In genomic region chr4:118989098-118990080, GRCh38 we compare ENCODE assay signal across 11 cellular contexts.
DNase-seq lines count a peak whose midpoint lies in the region; TF ChIP-seq lines count a peak whose summit lies in the region.
"Had no signal": no experiment of that assay in that cellular context is flagged by ENCODE, and none has a peak within 500 bp of the region (broad histone marks: within the 10 kb centered on the region; RNA-seq: fewer than 3 reads in every experiment).

No MANE protein-coding gene starts in this region.

- peak overlapping the region; percentile 3; the same call in 1 of the 2 replicates for H3K4me2 ChIP-seq in SK-N-SH

- H3K36me3 Mint-ChIP-seq in endothelial cell (ENCODE audit: low read depth, unreplicated experiment): no peaks in the 10 kb centered on the region

- TF ChIP-seq POLR2A in sigmoid colon (IDR thresholded peaks at IDR 0.05): no peak

- DNase-seq in COLO829 (ENCODE audit: low spot score) (peak; percentile 82), SK-N-SH (no peak), foreskin fibroblast (peak; percentile 94 to 95), sigmoid colon (peak; percentile 75), hippocampal formation (lab: John Stamatoyannopoulos, UW) (no peak), endothelial cell (ENCODE audit: low spot score) (no peak), NCI-H2029 (lab: John Stamatoyannopoulos, UW) (no peak), NCI-H1694 treated with DMSO at 0.1 percent for 48 hours (lab: John Stamatoyannopoulos, UW) (no peak)
- DNase-seq: DMS53; occipital lobe; stimulated activated naive CD8-positive, alpha-beta T cell treated with anti-CD3 and anti-CD28 coated beads, Interleukin-15, amount 100 ng/mL, for 72 hours had no signal

- no peaks in the 10 kb centered on the region for H3K9me3 Mint-ChIP-seq in endothelial cell (ENCODE audit: unreplicated experiment)
- H3K9me3 Mint-ChIP-seq: stimulated activated naive CD8-positive, alpha-beta T cell treated with anti-CD3 and anti-CD28 coated beads, Interleukin-15, amount 100 ng/mL, for 72 hours had no signal

- 79% methylated on average over 7 of the region's 7 CpGs for WGBS in SK-N-SH (ENCODE audit: low lambda C conversion rate)
- WGBS in sigmoid colon, 2 donors: 83 to 88% methylated on average over 7 of the region's 7 CpGs

- H3K36me3 ChIP-seq in SK-N-SH (replicated peaks in 1 of 2; ENCODE audit: control insufficient read depth in 1 of 2, insufficient read depth in 2 of 2, low read length in 1 of 2) (peaks cover 0 to 28% of the 10 kb centered on the region in 2 experiments), sigmoid colon (no peaks in the 10 kb centered on the region)

- no peaks in the 10 kb centered on the region for H3K9me2 ChIP-seq in SK-N-SH

- CTCF ChIA-PET in SK-N-SH (lab: Yijun Ruan, JAX): interaction anchor here (1.0 to 1.5 kb wide), 3 partner anchors 53 to 275 kb away, joined by 3 to 7 read pairs (median 3); no protein-coding TSS in a partner anchor

- H3K27me3 ChIP-seq in SK-N-SH (ENCODE audit: insufficient read depth) (no peaks in the 10 kb centered on the region), sigmoid colon (no peaks in the 10 kb centered on the region)

- H4K20me1 ChIP-seq in SK-N-SH (ENCODE audit: insufficient read depth): no peaks in the 10 kb centered on the region

- H3K4me1 Mint-ChIP-seq in endothelial cell (ENCODE audit: unreplicated experiment): no peaks in the 10 kb centered on the region
- H3K4me1 Mint-ChIP-seq: stimulated activated naive CD8-positive, alpha-beta T cell treated with anti-CD3 and anti-CD28 coated beads, Interleukin-15, amount 100 ng/mL, for 72 hours had no signal

- TF ChIP-seq EP300 in SK-N-SH (IDR thresholded peaks at IDR 0.05; ENCODE audit: borderline replicate concordance in 1 of 2, low read depth in 1 of 2, low read length in 1 of 2): peak in 1 of 2 experiments; percentile 51; a peak in 1 of 4 replicates
- TF ChIP-seq EP300 in sigmoid colon (IDR thresholded peaks at IDR 0.05): no peak

- peaks cover 5% of the 10 kb centered on the region for H3K27me3 Mint-ChIP-seq in endothelial cell (ENCODE audit: unreplicated experiment)
- H3K27me3 Mint-ChIP-seq: stimulated activated naive CD8-positive, alpha-beta T cell treated with anti-CD3 and anti-CD28 coated beads, Interleukin-15, amount 100 ng/mL, for 72 hours had no signal

- peaks cover 13% of the 10 kb centered on the region for H3F3A ChIP-seq in SK-N-SH (replicated peaks; ENCODE audit: insufficient read depth)

- H3K79me2 ChIP-seq in SK-N-SH (ENCODE audit: insufficient read depth): no peaks in the 10 kb centered on the region

- no peak overlapping the region for H3K4me3 Mint-ChIP-seq in endothelial cell (ENCODE audit: unreplicated experiment)
- H3K4me3 Mint-ChIP-seq: stimulated activated naive CD8-positive, alpha-beta T cell treated with anti-CD3 and anti-CD28 coated beads, Interleukin-15, amount 100 ng/mL, for 72 hours had no signal

- H3K27ac ChIP-seq in SK-N-SH (ENCODE audit: low read depth in 2 of 2, low read length in 1 of 2): peak overlapping the region; percentile 34 to 70
- peak overlapping the region; percentile 84 to 90 (median 87) for H3K27ac ChIP-seq in sigmoid colon

- POLR2A ChIA-PET in SK-N-SH (lab: Yijun Ruan, JAX): no interaction called here

- peak overlapping the region; percentile 16; the same call in 1 of the 2 replicates for H3K9ac ChIP-seq in SK-N-SH

- intact Hi-C loops in sigmoid colon (cut with DNase I): loop anchor here (10.0 kb wide), 1 partner anchor 1065 kb away; no protein-coding TSS in a partner anchor

- H3K27ac Mint-ChIP-seq in endothelial cell (ENCODE audit: unreplicated experiment): no peak overlapping the region
- H3K27ac Mint-ChIP-seq: stimulated activated naive CD8-positive, alpha-beta T cell treated with anti-CD3 and anti-CD28 coated beads, Interleukin-15, amount 100 ng/mL, for 72 hours had no signal

- TF ChIP-seq CTCF in SK-N-SH (IDR thresholded peaks at IDR 0.05): no peak
- TF ChIP-seq CTCF in foreskin fibroblast (IDR thresholded peaks at IDR 0.05; ENCODE audit: low read depth, low read length): no peak
- TF ChIP-seq CTCF in sigmoid colon (IDR thresholded peaks at IDR 0.05): no peak
- TF ChIP-seq CTCF in endothelial cell (IDR thresholded peaks at IDR 0.05; ENCODE audit: unreplicated experiment): no peak

- no peak for TF ChIP-seq RAD21 in SK-N-SH (IDR thresholded peaks at IDR 0.05; ENCODE audit: low read length)

- no peak overlapping the region for H3K4me3 ChIP-seq in SK-N-SH (ENCODE audit: low read depth in 2 of 2, low read length in 1 of 2)
- no peak overlapping the region for H3K4me3 ChIP-seq in foreskin fibroblast (ENCODE audit: low read depth in 1 of 2, low read length in 2 of 2)
- no peak overlapping the region for H3K4me3 ChIP-seq in sigmoid colon

- no peaks in the 10 kb centered on the region for H3K9me3 ChIP-seq in SK-N-SH
- no peaks in the 10 kb centered on the region for H3K9me3 ChIP-seq in sigmoid colon

- H3K4me1 ChIP-seq in SK-N-SH (ENCODE audit: control insufficient read depth in 1 of 2, insufficient read depth in 2 of 2, low read depth in 1 of 2, low read length in 1 of 2) (peaks cover 5 to 20% of the 10 kb centered on the region in 2 experiments; a peak in 3 of 4 replicates), sigmoid colon (peaks cover 0 to 100% (median 91%) of the 10 kb centered on the region in 4 donors)

- H2AFZ ChIP-seq in SK-N-SH (ENCODE audit: low read depth): peak overlapping the region; percentile 29; the same call in 1 of the 2 replicates

TF ChIP-seq in SK-N-SH, 30 proteins besides CTCF, POLR2A, EP300 and RAD21 (continues in another document):
- TF ChIP-seq SMC3 (IDR thresholded peaks at IDR 0.05; ENCODE audit: low read depth, low read length) (no peak), RFX5 (IDR thresholded peaks at IDR 0.05; ENCODE audit: low read length) (no peak), RXRA (IDR thresholded peaks at IDR 0.05; ENCODE audit: borderline replicate concordance, low read depth) (no peak), SIN3A (IDR thresholded peaks at IDR 0.05; ENCODE audit: borderline replicate concordance, low read depth, low read length) (no peak), GABPA (IDR thresholded peaks at IDR 0.05; ENCODE audit: low read depth) (no peak), CHD2 (IDR thresholded peaks at IDR 0.05; ENCODE audit: low read length, partially characterized antibody) (no peak), JUND (IDR thresholded peaks at IDR 0.05) (peak; percentile 79), FOXJ3 (CRISPR knock-in tag; IDR thresholded peaks at IDR 0.05) (no peak), MXI1 (IDR thresholded peaks at IDR 0.05; ENCODE audit: low read depth, low read length) (no peak), REST (IDR thresholded peaks at IDR 0.05; ENCODE audit: low read depth, low read length) (no peak)
- TF ChIP-seq, protein P1, sequence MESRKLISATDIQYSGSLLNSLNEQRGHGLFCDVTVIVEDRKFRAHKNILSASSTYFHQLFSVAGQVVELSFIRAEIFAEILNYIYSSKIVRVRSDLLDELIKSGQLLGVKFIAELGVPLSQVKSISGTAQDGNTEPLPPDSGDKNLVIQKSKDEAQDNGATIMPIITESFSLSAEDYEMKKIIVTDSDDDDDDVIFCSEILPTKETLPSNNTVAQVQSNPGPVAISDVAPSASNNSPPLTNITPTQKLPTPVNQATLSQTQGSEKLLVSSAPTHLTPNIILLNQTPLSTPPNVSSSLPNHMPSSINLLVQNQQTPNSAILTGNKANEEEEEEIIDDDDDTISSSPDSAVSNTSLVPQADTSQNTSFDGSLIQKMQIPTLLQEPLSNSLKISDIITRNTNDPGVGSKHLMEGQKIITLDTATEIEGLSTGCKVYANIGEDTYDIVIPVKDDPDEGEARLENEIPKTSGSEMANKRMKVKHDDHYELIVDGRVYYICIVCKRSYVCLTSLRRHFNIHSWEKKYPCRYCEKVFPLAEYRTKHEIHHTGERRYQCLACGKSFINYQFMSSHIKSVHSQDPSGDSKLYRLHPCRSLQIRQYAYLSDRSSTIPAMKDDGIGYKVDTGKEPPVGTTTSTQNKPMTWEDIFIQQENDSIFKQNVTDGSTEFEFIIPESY (IDR thresholded peaks at IDR 0.05; ENCODE audit: borderline replicate concordance, low read depth): no peak
- TF ChIP-seq, protein P2, sequence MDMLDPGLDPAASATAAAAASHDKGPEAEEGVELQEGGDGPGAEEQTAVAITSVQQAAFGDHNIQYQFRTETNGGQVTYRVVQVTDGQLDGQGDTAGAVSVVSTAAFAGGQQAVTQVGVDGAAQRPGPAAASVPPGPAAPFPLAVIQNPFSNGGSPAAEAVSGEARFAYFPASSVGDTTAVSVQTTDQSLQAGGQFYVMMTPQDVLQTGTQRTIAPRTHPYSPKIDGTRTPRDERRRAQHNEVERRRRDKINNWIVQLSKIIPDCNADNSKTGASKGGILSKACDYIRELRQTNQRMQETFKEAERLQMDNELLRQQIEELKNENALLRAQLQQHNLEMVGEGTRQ (IDR thresholded peaks at IDR 0.05; ENCODE audit: borderline replicate concordance, low read depth, low read length): no peak

Comparison
In these comparisons a context has a peak if more than half of its experiments do, and no peak if none do; other contexts are left out.
1. DNase-seq: peak in COLO829 (single experiment), foreskin fibroblast (2 of 2) and sigmoid colon (single experiment); none in SK-N-SH (single experiment), hippocampal formation (0 of 2), endothelial cell (single experiment), NCI-H2029 (single experiment) and NCI-H1694 treated with DMSO at 0.1 percent for 48 hours (single experiment).